ENCODE assay signal across 8 cellular contexts in genomic region chr2:32277674-32278475, GRCh38. TPM values are rescaled to one million over a fixed set of nuclear protein-coding genes. Genes with fewer than 3 reads are reported as not detected.
DNase-seq lines count a peak whose midpoint lies in the region; ATAC-seq, FAIRE-seq and TF ChIP-seq lines count a peak whose summit lies in the region.

Gene YIPF4 (plus strand): TSS chr2:32277904. CDS start chr2:32278156, 252 bp downstream.

- no peaks in the 10 kb centered on the region for H3K27me3 ChIP-seq in right atrium auricular region
- no peaks in the 10 kb centered on the region for H3K27me3 ChIP-seq in psoas muscle (ENCODE audit: insufficient read depth in 3 of 3, low read length in 2 of 3)

- H3K4me1 Mint-ChIP-seq in T-helper 17 cell: peaks cover 20% of the 10 kb centered on the region

- H3K36me3 Mint-ChIP-seq in T-helper 17 cell (ENCODE audit: low read depth): no peaks in the 10 kb centered on the region

- peaks cover 14% of the 10 kb centered on the region for H3K27me3 Mint-ChIP-seq in T-helper 17 cell

- H3K9me3 ChIP-seq in T-helper 17 cell (ENCODE audit: control insufficient read depth, low read length, poor library complexity, severe bottlenecking) (no peaks in the 10 kb centered on the region), right atrium auricular region (no peaks in the 10 kb centered on the region), psoas muscle (no peaks in the 10 kb centered on the region)

- peak within 1 kb of the TSS; percentile 98 for H3K27ac Mint-ChIP-seq in T-helper 17 cell

- TF ChIP-seq POLR2A in GM15510 (IDR thresholded peaks at IDR 0.05; ENCODE audit: borderline replicate concordance, extremely low read depth, insufficient read length): peak; percentile 71

- H3K4me1 ChIP-seq in right atrium auricular region: peaks cover 0 to 24% of the 10 kb centered on the region in 2 donors
- no peaks in the 10 kb centered on the region for H3K4me1 ChIP-seq in psoas muscle

- H3K27ac ChIP-seq in right atrium auricular region (peak within 1 kb of the TSS; percentile 84 to 93), psoas muscle (peak within 1 kb of the TSS; percentile 97)

- DNase-seq in NCI-H1694 treated with DMSO at 0.1 percent for 48 hours (lab: John Stamatoyannopoulos, UW) (peak; percentile 87), T-helper 17 cell (peak; percentile 66 to 86 (median 82)), amygdala (lab: John Stamatoyannopoulos, UW) (peak; percentile 31 to 96 (median 78)), right atrium auricular region (ENCODE audit: low spot score) (peak; percentile 94), psoas muscle (peak; percentile 84 to 93), urothelium cell line (ENCODE audit: low spot score) (peak; percentile 99)

- H3K4me3 Mint-ChIP-seq in T-helper 17 cell: peak within 1 kb of the TSS; percentile 92

- TF ChIP-seq CTCF in right atrium auricular region (IDR thresholded peaks at IDR 0.05): no peak
- no peak for TF ChIP-seq CTCF in psoas muscle (IDR thresholded peaks at IDR 0.05)

- H3K4me3 ChIP-seq in right atrium auricular region: peak within 1 kb of the TSS; percentile 83 to 93
- peak within 1 kb of the TSS; percentile 95 for H3K4me3 ChIP-seq in psoas muscle

- 0% methylated on average over 56 to 59 of the region's 59 CpGs for WGBS in psoas muscle, 3 donors

- peaks cover 9% of the 10 kb centered on the region for H3K36me3 ChIP-seq in right atrium auricular region
- H3K36me3 ChIP-seq in psoas muscle (ENCODE audit: insufficient read depth in 1 of 2, low read depth in 1 of 2): peaks cover 0 to 18% of the 10 kb centered on the region in 2 donors

- intact Hi-C loops in psoas muscle (cut with DNase I): loop anchor here in 1 of 2 donors (5.0 kb wide), 1 partner anchor 79 kb away; the partner anchor contains the start of gene BIRC6

- no peak for FAIRE-seq in urothelium cell line (lab: Jason Lieb, UNC)

- ATAC-seq in HG02885 (IDR thresholded peaks at IDR 0.05; ENCODE audit: poor library complexity, unreplicated experiment): peak; percentile 100
- ATAC-seq in T-helper 17 cell: peak; percentile 98
- peak; percentile 99 to 100 (median 100) for ATAC-seq in psoas muscle

RNA-seq across cellular contexts. Expression of gene YIPF4, which starts in this region (rescaled TPM):
- total RNA-seq in T-helper 17 cell (10 to 100 TPM; 16.1 to 19.7 TPM), right atrium auricular region (10 to 100 TPM; 16.0 to 17.8 TPM), psoas muscle (10 to 100 TPM; 38.3 to 62.0 (median 43.5) TPM)
- polyA plus RNA-seq in psoas muscle: 10 to 100 TPM; 17.9 to 44.7 (median 25.4) TPM

Comparison
In these comparisons a context has a peak if more than half of its experiments do, and no peak if none do; other contexts are left out.
1. Peak in every context shown above with its lines: DNase-seq, ATAC-seq, H3K4me3 ChIP-seq and H3K27ac ChIP-seq.